In genomic region chr10:101354584-101355070, GRCh38 we compare ENCODE assay signal across 1 cellular context.
TF ChIP-seq lines count a peak whose summit lies in the region.

No MANE protein-coding gene starts in this region.

TF ChIP-seq in K562, 482 proteins besides CTCF, POLR2A, EP300 and RAD21 (continued from another document):
- 0 out of 2 replicates have a peak, but pooled peaks have one; percentile 22 for TF ChIP-seq ZNF407 (IDR thresholded peaks at IDR 0.05; ENCODE audit: low read depth)
- 0 out of 2 replicates have a peak, but pooled peaks have one; percentile 8 for TF ChIP-seq MTA1 (IDR thresholded peaks at IDR 0.05; ENCODE audit: borderline replicate concordance)
- TF ChIP-seq STAG1 (CRISPR knock-in tag; IDR thresholded peaks at IDR 0.05; ENCODE audit: borderline replicate concordance), result no peak
- TF ChIP-seq KLF10 (CRISPR knock-in tag; IDR thresholded peaks at IDR 0.05), result no peak
- TF ChIP-seq SMARCE1 (IDR thresholded peaks at IDR 0.05), result peak; percentile 17; the same call in 1 of the 2 replicates
- no peak for TF ChIP-seq KLF13 (tag; IDR thresholded peaks at IDR 0.05; ENCODE audit: borderline replicate concordance, low read depth)
- peak; percentile 40; the same call in 1 of the 2 replicates for TF ChIP-seq SMARCA4 (IDR thresholded peaks at IDR 0.05)
- TF ChIP-seq HDGF (IDR thresholded peaks at IDR 0.05), result 0 out of 2 replicates have a peak, but pooled peaks have one; percentile 48
- no peak for TF ChIP-seq RBM17 (IDR thresholded peaks at IDR 0.05; ENCODE audit: borderline replicate concordance, low read depth, low read length)
- TF ChIP-seq ZC3H8 (IDR thresholded peaks at IDR 0.05), result no peak
TF ChIP-seq in K562: peak in this region for 8.
